8 cellular contexts compared by ENCODE assay signal in genomic region chr10:79070611-79071534, GRCh38. TPM values are rescaled to one million over a fixed set of nuclear protein-coding genes. Genes with fewer than 3 reads are reported as not detected.
DNase-seq lines count a peak whose midpoint lies in the region; ATAC-seq and TF ChIP-seq lines count a peak whose summit lies in the region.

No MANE protein-coding gene starts in this region.

- ATAC-seq in activated naive CD8-positive, alpha-beta T cell treated with anti-CD3 and anti-CD28 coated beads, Interleukin-2, amount 50 U/mL, for 24 hours = no peak
- ATAC-seq in HG02852 (IDR thresholded peaks at IDR 0.05; ENCODE audit: unreplicated experiment) (no peak), HG02885 (IDR thresholded peaks at IDR 0.05; ENCODE audit: poor library complexity, unreplicated experiment) (no peak)

- H3K36me3 Mint-ChIP-seq in activated naive CD8-positive, alpha-beta T cell treated with anti-CD3 and anti-CD28 coated beads, Interleukin-2, amount 50 U/mL, for 24 hours (ENCODE audit: low read depth) = no peaks in the 10 kb centered on the region
- H3K36me3 Mint-ChIP-seq in glutamatergic neuron (ENCODE audit: unreplicated experiment) (no peaks in the 10 kb centered on the region), neural progenitor cell (no peaks in the 10 kb centered on the region)

- H3K79me2 ChIP-seq in neural progenitor cell (ENCODE audit: low read depth) = peaks cover 68% of the 10 kb centered on the region

- no peaks in the 10 kb centered on the region for H3K9me3 Mint-ChIP-seq in activated naive CD8-positive, alpha-beta T cell treated with anti-CD3 and anti-CD28 coated beads, Interleukin-2, amount 50 U/mL, for 24 hours
- H3K9me3 Mint-ChIP-seq in glutamatergic neuron (ENCODE audit: unreplicated experiment) = peaks cover 12% of the 10 kb centered on the region
- no peaks in the 10 kb centered on the region for H3K9me3 Mint-ChIP-seq in neural progenitor cell

- H3K27ac ChIP-seq in neural progenitor cell = no peak overlapping the region

- no peaks in the 10 kb centered on the region for H3K36me3 ChIP-seq in neural progenitor cell

- H3K27me3 Mint-ChIP-seq in activated naive CD8-positive, alpha-beta T cell treated with anti-CD3 and anti-CD28 coated beads, Interleukin-2, amount 50 U/mL, for 24 hours = peaks cover 6% of the 10 kb centered on the region
- H3K27me3 Mint-ChIP-seq in glutamatergic neuron (ENCODE audit: unreplicated experiment) (peaks cover 28% of the 10 kb centered on the region), neural progenitor cell (ENCODE audit: insufficient read depth, low read depth) (peaks cover 2% of the 10 kb centered on the region)

- no peak for TF ChIP-seq CTCF in glutamatergic neuron (IDR thresholded peaks at IDR 0.05; ENCODE audit: partially characterized antibody, unreplicated experiment)
- no peak for TF ChIP-seq CTCF in neural progenitor cell (IDR thresholded peaks at IDR 0.05)

- H3K9ac ChIP-seq in neural progenitor cell = no peak overlapping the region

- peak; percentile 21 for DNase-seq in stimulated activated CD4-positive, alpha-beta T cell treated with anti-CD3 and anti-CD28 coated beads, Interleukin-12 subunit alpha, Interleukin-12 subunit beta, amount 100 ng/mL, for 4 hours
- DNase-seq in stimulated activated CD4-positive, alpha-beta T cell treated with anti-CD3 and anti-CD28 coated beads, Interleukin-2, amount 100 ng/mL, for 48 hours = no peak
- DNase-seq in NCI-H2227 (lab: John Stamatoyannopoulos, UW; ENCODE audit: unreplicated experiment) (peak; percentile 37), glutamatergic neuron (peak; percentile 59), neural progenitor cell (ENCODE audit: low spot score) (peak; percentile 80)
- DNase-seq in activated naive CD8-positive, alpha-beta T cell treated with anti-CD3 and anti-CD28 coated beads, Interleukin-2, amount 50 U/mL, for 24 hours = peak; percentile 40

- H3K27me3 ChIP-seq in neural progenitor cell = peaks cover 20% of the 10 kb centered on the region

- H3F3A ChIP-seq in neural progenitor cell (ENCODE audit: low read depth) = peaks cover 39% of the 10 kb centered on the region

- H3K4me3 ChIP-seq in neural progenitor cell = peak overlapping the region; percentile 95

- no peak overlapping the region for H3K27ac Mint-ChIP-seq in activated naive CD8-positive, alpha-beta T cell treated with anti-CD3 and anti-CD28 coated beads, Interleukin-2, amount 50 U/mL, for 24 hours
- H3K27ac Mint-ChIP-seq in glutamatergic neuron (ENCODE audit: unreplicated experiment) (peak overlapping the region; percentile 90), neural progenitor cell (peak overlapping the region; percentile 96)

- H4K20me1 ChIP-seq in neural progenitor cell (ENCODE audit: low read depth) = peaks cover 63% of the 10 kb centered on the region

- peaks cover 35% of the 10 kb centered on the region for H3K4me1 Mint-ChIP-seq in activated naive CD8-positive, alpha-beta T cell treated with anti-CD3 and anti-CD28 coated beads, Interleukin-2, amount 50 U/mL, for 24 hours
- H3K4me1 Mint-ChIP-seq in glutamatergic neuron (ENCODE audit: low read depth, unreplicated experiment) (peaks cover 35% of the 10 kb centered on the region), neural progenitor cell (peaks cover 53% of the 10 kb centered on the region)

- peaks cover 35% of the 10 kb centered on the region for H3K4me1 ChIP-seq in neural progenitor cell

- peak overlapping the region; percentile 92 for H3K4me2 ChIP-seq in neural progenitor cell

- H2AFZ ChIP-seq in neural progenitor cell (replicated peaks) = no peak overlapping the region

- H3K4me3 Mint-ChIP-seq in activated naive CD8-positive, alpha-beta T cell treated with anti-CD3 and anti-CD28 coated beads, Interleukin-2, amount 50 U/mL, for 24 hours = peak overlapping the region; percentile 90
- H3K4me3 Mint-ChIP-seq in glutamatergic neuron (ENCODE audit: unreplicated experiment) = peak overlapping the region; percentile 96
- H3K4me3 Mint-ChIP-seq in neural progenitor cell = peak overlapping the region; percentile 98

- no peaks in the 10 kb centered on the region for H3K9me3 ChIP-seq in neural progenitor cell (ENCODE audit: low read depth)

RNA-seq across cellular contexts. Expression of gene ZMIZ1, which starts 2.1 kb away (rescaled TPM):
- total RNA-seq in glutamatergic neuron (ENCODE audit: unreplicated experiment) (230 TPM), neural progenitor cell (ENCODE audit: low replicate concordance) (5.8 and 12.3 TPM in 2 replicates)

Comparison
In these comparisons a context has a peak if more than half of its experiments do, and no peak if none do; other contexts are left out.
1. DNase-seq: peak in stimulated activated CD4-positive, alpha-beta T cell treated with anti-CD3 and anti-CD28 coated beads, Interleukin-12 subunit alpha, Interleukin-12 subunit beta, amount 100 ng/mL, for 4 hours (single experiment), NCI-H2227 (single experiment), activated naive CD8-positive, alpha-beta T cell treated with anti-CD3 and anti-CD28 coated beads, Interleukin-2, amount 50 U/mL, for 24 hours (single experiment), glutamatergic neuron (single experiment) and neural progenitor cell (single experiment); none in stimulated activated CD4-positive, alpha-beta T cell treated with anti-CD3 and anti-CD28 coated beads, Interleukin-2, amount 100 ng/mL, for 48 hours (0 of 2).
2. RNA of gene ZMIZ1, which starts 2.1 kb away (total RNA-seq): 230 TPM in glutamatergic neuron (single experiment); 5.8 to 12.3 TPM in neural progenitor cell; every median in the first group is over 10 times any median in the second.
3. Peak in every context shown above with its lines, with median percentiles within 50 percentile points of each other: H3K4me3 Mint-ChIP-seq.